In the genomic region with DNA sequence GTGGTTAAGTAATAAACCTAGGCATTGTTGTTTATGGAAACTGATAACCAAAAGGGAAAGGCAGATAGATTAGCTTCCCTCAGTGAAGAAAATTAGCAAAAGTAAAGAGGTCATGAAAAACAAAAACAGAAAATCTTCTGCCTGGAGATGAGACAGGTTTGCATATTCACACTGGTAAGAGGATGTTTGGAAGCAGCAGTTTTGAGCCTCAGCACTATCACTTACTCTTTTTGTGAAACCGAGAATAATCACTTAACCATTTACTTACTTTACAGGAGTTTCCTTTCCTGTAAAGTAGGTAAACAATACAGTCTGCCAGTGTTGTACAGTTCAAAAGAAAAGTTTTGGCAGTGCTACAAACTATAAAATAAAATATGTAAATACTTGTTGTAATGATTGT, we compare ENCODE assay signal across 14 cellular contexts. TPM values are rescaled to one million over a fixed set of nuclear protein-coding genes. Genes with fewer than 3 reads are reported as not detected.
DNase-seq lines count a peak whose midpoint lies in the region; ATAC-seq and TF ChIP-seq lines count a peak whose summit lies in the region.
"Had no signal": no experiment of that assay in that cellular context is flagged by ENCODE, and none has a peak within 500 bp of the region (broad histone marks: within the 10 kb centered on the region; RNA-seq: fewer than 3 reads in every experiment).

No MANE protein-coding gene starts in this region.

- H3K4me1 ChIP-seq in KMS-11 (ENCODE audit: low read depth, poor library complexity, severe bottlenecking) = peaks cover 21% of the 10 kb centered on the region
- H3K4me1 ChIP-seq in Peyer's patch = no peaks in the 10 kb centered on the region

- no peak for DNase-seq in stimulated activated CD4-positive, alpha-beta T cell treated with anti-CD3 and anti-CD28 coated beads, Interleukin-4, amount 100 ng/mL, for 1 hour
- DNase-seq in Peyer's patch = no peak
- no peak for DNase-seq in globus pallidus (ENCODE audit: low spot score)
- DNase-seq in AG08395 (ENCODE audit: low spot score) = no peak
- DNase-seq: activated gamma-delta T cell treated with Interleukin-2 at 50 U/mL for 16 hours; central memory CD4-positive, alpha-beta T cell; naive B cell; NCI-H1694 had no signal

- no peak overlapping the region for H2AFZ ChIP-seq in KMS-11 (ENCODE audit: low read depth)

- no peak overlapping the region for H3K27ac ChIP-seq in KMS-11
- no peak overlapping the region for H3K27ac ChIP-seq in Peyer's patch
- H3K27ac ChIP-seq: skin epidermis had no signal

- H3K79me2 ChIP-seq in KMS-11 (ENCODE audit: insufficient read depth, low read depth) = no peaks in the 10 kb centered on the region

- no peaks in the 10 kb centered on the region for H4K20me1 ChIP-seq in KMS-11 (ENCODE audit: insufficient read depth)

- H3K9ac ChIP-seq in KMS-11 = no peak overlapping the region

- no peaks in the 10 kb centered on the region for H3K9me3 ChIP-seq in Peyer's patch

- H3K4me3 ChIP-seq in KMS-11 (IDR thresholded peaks at IDR 0.05; ENCODE audit: insufficient read depth, low read depth, low read length) (no peak overlapping the region), Peyer's patch (no peak overlapping the region)
- H3K4me3 ChIP-seq: skin epidermis had no signal

- TF ChIP-seq CTCF in KMS-11 (conservative IDR thresholded peaks at IDR 0.05; ENCODE audit: low read depth, low read length) (no peak), Peyer's patch (IDR thresholded peaks at IDR 0.05) (no peak)

- H3K27me3 ChIP-seq in KMS-11 (ENCODE audit: insufficient read depth, low read depth) (no peaks in the 10 kb centered on the region), Peyer's patch (no peaks in the 10 kb centered on the region)

- peak overlapping the region; percentile 26; the same call in 1 of the 2 replicates for H3K4me2 ChIP-seq in KMS-11

- no peaks in the 10 kb centered on the region for H3K36me3 ChIP-seq in KMS-11 (ENCODE audit: insufficient read depth)
- no peaks in the 10 kb centered on the region for H3K36me3 ChIP-seq in Peyer's patch

- TF ChIP-seq POLR2A in Peyer's patch (IDR thresholded peaks at IDR 0.05) = no peak

- peak; percentile 100 for ATAC-seq in GM18867 (IDR thresholded peaks at IDR 0.05; ENCODE audit: unreplicated experiment)
- peak; percentile 100 for ATAC-seq in GM21390 (IDR thresholded peaks at IDR 0.05; ENCODE audit: unreplicated experiment)
- peak; percentile 99 for ATAC-seq in HG02981 (IDR thresholded peaks at IDR 0.05; ENCODE audit: unreplicated experiment)
- ATAC-seq: WTC11 had no signal

RNA-seq across cellular contexts. Expression of gene EMB, which starts 35.5 kb away (rescaled TPM):
- total RNA-seq in Peyer's patch = 10 to 100 TPM; 34.7 to 87.0 (median 43.2) TPM
